9 cellular contexts compared by ENCODE assay signal in the genomic region with DNA sequence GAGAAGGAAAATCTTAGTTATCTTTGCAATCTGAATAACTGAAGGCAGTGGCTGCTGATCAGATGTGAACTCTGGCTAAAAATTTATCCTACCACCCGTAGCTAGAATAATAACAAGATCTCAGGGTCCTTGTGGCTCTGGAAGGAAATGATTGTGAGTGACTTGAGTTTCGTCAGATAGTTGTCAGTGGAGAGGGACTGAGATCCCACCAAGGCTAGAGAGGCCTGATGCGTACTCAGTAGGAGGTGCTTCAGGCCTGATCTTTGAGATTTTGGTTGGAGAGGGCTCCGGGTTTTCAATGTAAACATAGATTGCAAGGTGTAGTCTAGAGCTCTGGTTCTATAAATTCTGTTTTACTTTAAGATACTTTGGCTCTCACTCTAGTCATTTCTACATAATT. TPM values are rescaled to one million over a fixed set of nuclear protein-coding genes. Genes with fewer than 3 reads are reported as not detected.
DNase-seq lines count a peak whose midpoint lies in the region; FAIRE-seq and TF ChIP-seq lines count a peak whose summit lies in the region.
"Had no signal": no experiment of that assay in that cellular context is flagged by ENCODE, and none has a peak within 500 bp of the region (broad histone marks: within the 10 kb centered on the region; RNA-seq: fewer than 3 reads in every experiment).

No MANE protein-coding gene starts in this region.

- H3K4me1 ChIP-seq in Loucy (ENCODE audit: insufficient read depth, low read length, poor library complexity, severe bottlenecking) (peaks cover 40% of the 10 kb centered on the region), neuron (ENCODE audit: insufficient read depth, low read length) (peaks cover 30% of the 10 kb centered on the region)

- H3K27ac Mint-ChIP-seq in CD14-positive monocyte = peak overlapping the region; percentile 72 to 96 (median 87)

- peak overlapping the region; percentile 75 for H3K27ac ChIP-seq in cingulate gyrus (ENCODE audit: low read depth, low read length)

- peaks cover 0 to 3% (median 1%) of the 10 kb centered on the region in 3 donors for H3K27me3 Mint-ChIP-seq in CD14-positive monocyte (ENCODE audit: low read depth in 3 of 3)

- peaks cover 10% of the 10 kb centered on the region for H3F3A ChIP-seq in Loucy (ENCODE audit: low read depth)

- H3K9me2 ChIP-seq in Loucy (replicated peaks; ENCODE audit: low read depth, low read length) = no peaks in the 10 kb centered on the region

- H3K9me3 Mint-ChIP-seq in CD14-positive monocyte = peaks cover 0 to 2% (median 0%) of the 10 kb centered on the region in 7 donors

- peaks cover 49% of the 10 kb centered on the region for H3K4me1 Mint-ChIP-seq in CD14-positive monocyte

- H3K27me3 ChIP-seq in Loucy (ENCODE audit: insufficient read depth, low read length, poor library complexity, severe bottlenecking) (no peaks in the 10 kb centered on the region), neuron (ENCODE audit: insufficient read depth, low read length) (no peaks in the 10 kb centered on the region)

- intact Hi-C loops in CD14-positive monocyte (cut with micrococcal nuclease) = loop anchor here in 1 of 2 donors (10.0 kb wide), 1 partner anchor 93 kb away; no protein-coding TSS in a partner anchor

- no peaks in the 10 kb centered on the region for H3K9me3 ChIP-seq in Loucy (ENCODE audit: insufficient read depth, low read depth, low read length)
- H3K9me3 ChIP-seq in neuron (ENCODE audit: low read length) = no peaks in the 10 kb centered on the region

- no peak overlapping the region for H2AFZ ChIP-seq in Loucy (ENCODE audit: low read length)
- H2AFZ ChIP-seq in neuron (ENCODE audit: low read depth, low read length) = no peak overlapping the region

- peaks cover 22 to 29% of the 10 kb centered on the region in 2 donors for H3K36me3 Mint-ChIP-seq in CD14-positive monocyte

- H3K4me3 Mint-ChIP-seq in CD14-positive monocyte = peak overlapping the region; percentile 79 to 94

- H3K4me2 ChIP-seq in Loucy (ENCODE audit: low read depth, low read length, poor library complexity, severe bottlenecking) = peak overlapping the region; percentile 94

- H3K36me3 ChIP-seq in Loucy (ENCODE audit: insufficient read depth, low read length) (peaks cover 22% of the 10 kb centered on the region; the same call in 1 of the 2 replicates), neuron (ENCODE audit: insufficient read depth, low read length) (peaks cover 20% of the 10 kb centered on the region)

- H3K79me2 ChIP-seq in Loucy (ENCODE audit: insufficient read depth, low read length) = peaks cover 60% of the 10 kb centered on the region

- TF ChIP-seq CTCF in CD14-positive monocyte (IDR thresholded peaks at IDR 0.05) = no peak
- TF ChIP-seq CTCF in Loucy (conservative IDR thresholded peaks at IDR 0.05; ENCODE audit: low read length) = no peak
- no peak for TF ChIP-seq CTCF in D721Med (IDR thresholded peaks at IDR 0.05; ENCODE audit: insufficient read depth, missing control alignments)

- no peak for FAIRE-seq in D721Med (lab: Jason Lieb, UNC)

- H4K20me1 ChIP-seq in Loucy (ENCODE audit: insufficient read depth, low read length, poor library complexity, severe bottlenecking) = peaks cover 42% of the 10 kb centered on the region

- H3K9ac ChIP-seq in Loucy (ENCODE audit: low read depth, low read length, poor library complexity, severe bottlenecking) = peak overlapping the region; percentile 87

- DNase-seq in CD14-positive monocyte (ENCODE audit: low spot score) = no peak
- no peak for DNase-seq in NCI-H510A (lab: John Stamatoyannopoulos, UW)
- DNase-seq in D721Med (ENCODE audit: insufficient read length, low spot score) = no peak
- DNase-seq in NCI-H226 = no peak
- DNase-seq in HPDE6-E6E7 (ENCODE audit: extremely low spot score) = no peak
- DNase-seq: activated CD4-positive, CD25-positive, alpha-beta regulatory T cell treated with anti-CD3 and anti-CD28 coated beads, Interleukin-2, amount 50 U/mL, for 72 hours had no signal

- H3K4me3 ChIP-seq in Loucy (ENCODE audit: low read length, poor library complexity, severe bottlenecking) (peak overlapping the region; percentile 75), neuron (ENCODE audit: low read length) (peak overlapping the region; percentile 76)

RNA-seq across cellular contexts. Expression of a gene that starts 1.4 kb away (rescaled TPM):
- 10 to 100 TPM in 1 of 2 donors, 1 to 10 TPM in 1; 6.4 to 12.2 TPM for polyA plus RNA-seq in CD14-positive monocyte

RNA-seq across cellular contexts. Expression of a gene that starts 13.5 kb away (rescaled TPM):
- 1 to 10 TPM; 4.4 to 9.3 TPM for polyA plus RNA-seq in CD14-positive monocyte

RNA-seq across cellular contexts. Expression of a gene that starts 22.7 kb away (rescaled TPM):
- 10 to 100 TPM; 13.1 to 20.5 TPM for polyA plus RNA-seq in CD14-positive monocyte

RNA-seq across cellular contexts. Expression of a gene that starts 56.6 kb away (rescaled TPM):
- polyA plus RNA-seq in CD14-positive monocyte = 1 to 10 TPM; 5.9 to 9.0 TPM
